10 cellular contexts compared by ENCODE assay signal in the genomic region with DNA sequence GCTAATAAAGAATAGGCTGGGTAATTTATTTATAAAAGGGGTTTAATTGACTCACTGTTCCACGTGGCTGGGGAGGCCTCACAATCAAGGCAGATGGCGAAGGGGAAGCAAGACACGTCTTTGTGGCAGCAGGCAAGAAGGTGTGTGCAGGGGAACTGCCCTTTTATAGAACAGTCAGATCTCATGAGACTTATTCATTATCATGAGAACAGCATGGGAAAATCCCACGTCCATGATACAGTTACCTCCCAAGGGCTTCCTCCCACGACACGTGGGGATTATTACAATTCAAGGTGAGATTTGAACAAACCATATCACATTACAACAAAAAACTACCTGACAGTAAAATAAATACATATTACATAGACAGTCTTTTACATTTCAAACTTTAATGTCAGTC.
DNase-seq lines count a peak whose midpoint lies in the region; ATAC-seq and TF ChIP-seq lines count a peak whose summit lies in the region.
"Had no signal": no experiment of that assay in that cellular context is flagged by ENCODE, and none has a peak within 500 bp of the region (broad histone marks: within the 10 kb centered on the region; RNA-seq: fewer than 3 reads in every experiment).

No MANE protein-coding gene starts in this region.

- no peak for TF ChIP-seq CTCF in MCF 10A (IDR thresholded peaks at IDR 0.05; ENCODE audit: unreplicated experiment)

- ATAC-seq in GM18868 (IDR thresholded peaks at IDR 0.05; ENCODE audit: unreplicated experiment) (peak; percentile 75), HG02870 (IDR thresholded peaks at IDR 0.05; ENCODE audit: unreplicated experiment) (peak; percentile 84), HG02763 (IDR thresholded peaks at IDR 0.05; ENCODE audit: unreplicated experiment) (no peak)

- no peaks in the 10 kb centered on the region for H3K27me3 Mint-ChIP-seq in MCF 10A (ENCODE audit: insufficient read depth, unreplicated experiment)

- POLR2A ChIA-PET in MCF 10A (lab: Yijun Ruan, JAX): no interaction called here

- CTCF ChIA-PET in MCF 10A (lab: Yijun Ruan, JAX): no interaction called here

- H3K9me3 Mint-ChIP-seq in MCF 10A (ENCODE audit: unreplicated experiment): no peaks in the 10 kb centered on the region

- no peak overlapping the region for H3K27ac Mint-ChIP-seq in MCF 10A (ENCODE audit: low read depth, unreplicated experiment)

- peaks cover 8% of the 10 kb centered on the region for H3K4me1 Mint-ChIP-seq in MCF 10A (ENCODE audit: insufficient read depth, unreplicated experiment)

- H3K36me3 Mint-ChIP-seq in MCF 10A (ENCODE audit: insufficient read depth, unreplicated experiment): no peaks in the 10 kb centered on the region

- no TSS peak for BruUV-seq in MCF 10A (replicated peaks; lab: Mats Ljungman, UMichigan)

- DNase-seq in D341Med (ENCODE audit: low spot score) (peak; percentile 17), NCI-H2171 treated with DMSO at 0.1 percent for 48 hours (lab: John Stamatoyannopoulos, UW) (peak; percentile 99), MCF 10A (ENCODE audit: unreplicated experiment) (no peak), EL (no peak), NCI-H1417 treated with DMSO at 0.1 percent for 48 hours (lab: John Stamatoyannopoulos, UW) (no peak)
- DNase-seq: Karpas-422, stomach had no signal

- intact Hi-C loops in MCF 10A (cut with micrococcal nuclease): no loop called here

- no peak overlapping the region for H3K4me3 Mint-ChIP-seq in MCF 10A (ENCODE audit: unreplicated experiment)

Comparison
In these comparisons a context has a peak if more than half of its experiments do, and no peak if none do; other contexts are left out.
1. DNase-seq: peak in D341Med (single experiment) and NCI-H2171 treated with DMSO at 0.1 percent for 48 hours (single experiment); none in MCF 10A (single experiment), EL (single experiment) and NCI-H1417 treated with DMSO at 0.1 percent for 48 hours (single experiment).